Comparison of ENCODE assay signal across 24 cellular contexts in the genomic region with DNA sequence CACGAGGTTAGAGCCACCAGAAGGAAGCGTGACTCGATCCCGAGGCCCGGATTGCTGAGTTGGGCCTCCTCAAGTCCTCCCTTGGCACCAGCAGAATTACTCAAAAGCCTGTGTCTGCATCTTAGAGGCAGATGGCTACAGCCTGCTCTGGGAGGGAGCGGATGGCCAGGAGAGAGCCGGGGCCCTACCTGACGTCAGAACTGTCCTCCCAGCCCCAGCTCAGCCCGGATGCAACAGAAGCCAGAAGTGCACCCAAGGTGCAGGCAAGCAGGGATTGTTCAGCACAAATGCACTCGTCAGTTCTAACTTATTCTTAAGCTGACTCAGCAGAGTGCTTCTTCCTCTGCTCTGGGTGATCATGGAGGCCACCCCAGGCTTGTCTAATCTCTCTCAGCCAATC.
A peak's percentile ranks its signal among the peaks of the same experiment; 100 is the strongest.
DNase-seq lines count a peak whose midpoint lies in the region; ATAC-seq, FAIRE-seq and TF ChIP-seq lines count a peak whose summit lies in the region.
"Had no signal": no experiment of that assay in that cellular context is flagged by ENCODE, and none has a peak within 500 bp of the region (broad histone marks: within the 10 kb centered on the region; RNA-seq: fewer than 3 reads in every experiment).

No MANE protein-coding gene starts in this region.

- H3K4ac ChIP-seq in neuronal stem cell (ENCODE audit: low read length) = no peak overlapping the region

- H3K9me3 ChIP-seq in neuronal stem cell (replicated peaks in 1 of 2; ENCODE audit: control insufficient read depth in 2 of 2, insufficient read depth in 1 of 2, low read depth in 1 of 2, low read length in 2 of 2) = peaks cover 0 to 4% of the 10 kb centered on the region in 2 donors
- H3K9me3 ChIP-seq: BE2C had no signal

- H3K18ac ChIP-seq in neuronal stem cell (ENCODE audit: low read length) = peak overlapping the region; percentile 38

- peaks cover 5% of the 10 kb centered on the region for H3K79me1 ChIP-seq in neuronal stem cell (ENCODE audit: low read depth, low read length)

- TF ChIP-seq CTCF in coronary artery (IDR thresholded peaks at IDR 0.05) = no peak

- H4K8ac ChIP-seq in neuronal stem cell (ENCODE audit: low read depth, low read length) = peak overlapping the region; percentile 17

- no peak for FAIRE-seq in GM12892 (lab: Jason Lieb, UNC)
- FAIRE-seq: D721Med, HTR-8/SVneo had no signal

- H3K14ac ChIP-seq in neuronal stem cell (ENCODE audit: low read length) = peak overlapping the region; percentile 71

- no peaks in the 10 kb centered on the region for H3K27me3 ChIP-seq in neuronal stem cell (ENCODE audit: control insufficient read depth in 3 of 3, insufficient read depth in 3 of 3, low read depth in 1 of 3, low read length in 3 of 3)
- H3K27me3 ChIP-seq: BE2C had no signal

- H3K9ac ChIP-seq in neuronal stem cell (ENCODE audit: low read depth, low read length, poor library complexity) = no peak overlapping the region

- H4K91ac ChIP-seq in neuronal stem cell (ENCODE audit: low read depth, low read length, poor library complexity) = no peak overlapping the region

- no peak overlapping the region for H3K4me2 ChIP-seq in neuronal stem cell (ENCODE audit: insufficient read depth, low read length, poor library complexity, severe bottlenecking)

- H2AFZ ChIP-seq in neuronal stem cell (ENCODE audit: low read length) = no peak overlapping the region

- peak; percentile 35 for DNase-seq in activated CD8-positive, alpha-beta memory T cell treated with anti-CD3 and anti-CD28 coated beads, Interleukin-2, amount 50 U/mL, for 48 hours
- no peak for DNase-seq in activated CD8-positive, alpha-beta memory T cell treated with anti-CD3 and anti-CD28 coated beads for 24 hours
- peak; percentile 36 for DNase-seq in coronary artery (ENCODE audit: low spot score)
- DNase-seq in neuronal stem cell (ENCODE audit: low spot score) = no peak
- DNase-seq in GM12892 (ENCODE audit: insufficient read length) = no peak
- DNase-seq: BE2C, DMS53, GF-D8, H9, HFFc6, Karpas-422, MV-4-11, NCI-H1694, NCI-H2081, NCI-H2171, NCI-H345, NCI-H524, NCI-H774 had no signal

- ATAC-seq in HG03442 (IDR thresholded peaks at IDR 0.05; ENCODE audit: unreplicated experiment) = no peak
- no peak for ATAC-seq in HG02763 (IDR thresholded peaks at IDR 0.05; ENCODE audit: unreplicated experiment)
- no peak for ATAC-seq in HG03565 (IDR thresholded peaks at IDR 0.05; ENCODE audit: unreplicated experiment)
- ATAC-seq: Panc1 had no signal

- no peak overlapping the region for H2BK5ac ChIP-seq in neuronal stem cell (ENCODE audit: low read length)

- H2BK15ac ChIP-seq in neuronal stem cell (ENCODE audit: low read length) = no peak overlapping the region

- TF ChIP-seq POLR2A in GM12892 (IDR thresholded peaks at IDR 0.05; ENCODE audit: low read depth, low read length) = no peak

- H3K27ac ChIP-seq in coronary artery (no peak overlapping the region), neuronal stem cell (replicated peaks; ENCODE audit: low read length) (no peak overlapping the region)

- no peak overlapping the region for H2AK5ac ChIP-seq in neuronal stem cell (ENCODE audit: low read depth, low read length)

- peak overlapping the region; percentile 22 for H2BK12ac ChIP-seq in neuronal stem cell (ENCODE audit: low read length)

- H3K23ac ChIP-seq in neuronal stem cell (ENCODE audit: low read depth, low read length, poor library complexity) = peak overlapping the region; percentile 80

- no peak overlapping the region for H2BK120ac ChIP-seq in neuronal stem cell (ENCODE audit: low read depth, low read length)

- H3K36me3 ChIP-seq in neuronal stem cell (replicated peaks in 1 of 2; ENCODE audit: control insufficient read depth in 2 of 2, insufficient read depth in 2 of 2, low read length in 2 of 2) = no peaks in the 10 kb centered on the region
- H3K36me3 ChIP-seq: BE2C had no signal

- no peak overlapping the region for H3K4me3 ChIP-seq in coronary artery
- H3K4me3 ChIP-seq in neuronal stem cell (ENCODE audit: low read length in 2 of 2) = no peak overlapping the region

- H3K4me1 ChIP-seq in neuronal stem cell (ENCODE audit: control insufficient read depth in 2 of 2, insufficient read depth in 1 of 2, low read depth in 1 of 2, low read length in 2 of 2) = no peaks in the 10 kb centered on the region
- H3K4me1 ChIP-seq: BE2C had no signal

- WGBS in neuronal stem cell (ENCODE audit: extremely low coverage in 2 of 2, insufficient read length in 2 of 2, insufficient replicate concordance in 1 of 2), 2 donors = no CpG with 5 or more reads among the region's 10 CpGs

Comparison
In these comparisons a context has a peak if more than half of its experiments do, and no peak if none do; other contexts are left out.
1. DNase-seq: peak in activated CD8-positive, alpha-beta memory T cell treated with anti-CD3 and anti-CD28 coated beads, Interleukin-2, amount 50 U/mL, for 48 hours (single experiment) and coronary artery (single experiment); none in activated CD8-positive, alpha-beta memory T cell treated with anti-CD3 and anti-CD28 coated beads for 24 hours (single experiment), neuronal stem cell (single experiment) and GM12892 (single experiment).